Comparison of ENCODE assay signal across 1 cellular context in the genomic region with DNA sequence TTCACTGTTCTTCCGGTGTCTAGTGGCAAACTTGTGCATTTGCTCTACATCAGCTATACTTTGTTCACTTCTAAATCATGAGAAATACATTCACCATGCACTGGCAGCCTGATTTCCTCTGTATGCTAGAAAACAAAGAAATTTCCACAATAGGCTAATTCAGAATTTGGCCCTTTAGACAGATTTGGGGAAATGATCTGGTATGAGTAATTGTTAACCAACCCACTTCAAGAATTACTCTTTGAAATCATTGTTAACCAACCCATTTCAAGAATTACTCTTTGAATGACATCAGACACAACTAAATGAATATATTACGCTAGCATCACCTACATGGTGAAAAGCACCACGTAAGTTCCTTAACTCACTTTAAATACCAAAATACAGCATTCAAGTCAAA.
TF ChIP-seq lines count a peak whose summit lies in the region.

No MANE protein-coding gene starts in this region.

TF ChIP-seq in GM12878, 131 proteins besides CTCF, POLR2A, EP300 and RAD21 (continued from another document):
- TF ChIP-seq IRF3 (IDR thresholded peaks at IDR 0.05), result no peak
- no peak for TF ChIP-seq SMAD1 (IDR thresholded peaks at IDR 0.05; ENCODE audit: low read depth, partially characterized antibody)
- TF ChIP-seq ZZZ3 (IDR thresholded peaks at IDR 0.05; ENCODE audit: control insufficient read depth, insufficient read length, low read depth), result no peak
- no peak for TF ChIP-seq ETV6 (conservative IDR thresholded peaks at IDR 0.05 in 1 of 2, IDR thresholded peaks at IDR 0.05 in 1 of 2; ENCODE audit: borderline replicate concordance in 1 of 2, low read depth in 1 of 2)
- no peak for TF ChIP-seq FOXM1 (IDR thresholded peaks at IDR 0.05; ENCODE audit: low read depth, low read length)
- TF ChIP-seq, protein P1, sequence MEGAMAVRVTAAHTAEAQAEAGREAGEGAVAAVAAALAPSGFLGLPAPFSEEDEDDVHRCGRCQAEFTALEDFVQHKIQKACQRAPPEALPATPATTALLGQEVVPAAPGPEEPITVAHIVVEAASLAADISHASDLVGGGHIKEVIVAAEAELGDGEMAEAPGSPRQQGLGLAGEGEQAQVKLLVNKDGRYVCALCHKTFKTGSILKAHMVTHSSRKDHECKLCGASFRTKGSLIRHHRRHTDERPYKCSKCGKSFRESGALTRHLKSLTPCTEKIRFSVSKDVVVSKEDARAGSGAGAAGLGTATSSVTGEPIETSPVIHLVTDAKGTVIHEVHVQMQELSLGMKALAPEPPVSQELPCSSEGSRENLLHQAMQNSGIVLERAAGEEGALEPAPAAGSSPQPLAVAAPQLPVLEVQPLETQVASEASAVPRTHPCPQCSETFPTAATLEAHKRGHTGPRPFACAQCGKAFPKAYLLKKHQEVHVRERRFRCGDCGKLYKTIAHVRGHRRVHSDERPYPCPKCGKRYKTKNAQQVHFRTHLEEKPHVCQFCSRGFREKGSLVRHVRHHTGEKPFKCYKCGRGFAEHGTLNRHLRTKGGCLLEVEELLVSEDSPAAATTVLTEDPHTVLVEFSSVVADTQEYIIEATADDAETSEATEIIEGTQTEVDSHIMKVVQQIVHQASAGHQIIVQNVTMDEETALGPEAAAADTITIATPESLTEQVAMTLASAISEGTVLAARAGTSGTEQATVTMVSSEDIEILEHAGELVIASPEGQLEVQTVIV (IDR thresholded peaks at IDR 0.05; ENCODE audit: borderline replicate concordance, partially characterized antibody), result no peak
- no peak for TF ChIP-seq MYB (IDR thresholded peaks at IDR 0.05; ENCODE audit: borderline replicate concordance, low read depth, low read length)
- TF ChIP-seq RAD51 (IDR thresholded peaks at IDR 0.05), result no peak
- TF ChIP-seq EED (IDR thresholded peaks at IDR 0.05; ENCODE audit: low read depth), result no peak
- TF ChIP-seq EGR1 (IDR thresholded peaks at IDR 0.05; ENCODE audit: borderline replicate concordance in 1 of 2, low read depth in 2 of 2, low read length in 2 of 2), result no peak
- TF ChIP-seq CREB1 (IDR thresholded peaks at IDR 0.05; ENCODE audit: low read depth), result peak; percentile 54; the same call in 1 of the 2 replicates
- 0 out of 2 replicates have a peak, but pooled peaks have one; percentile 20 for TF ChIP-seq CREM (IDR thresholded peaks at IDR 0.05; ENCODE audit: low read depth)
- TF ChIP-seq FOXK2 (IDR thresholded peaks at IDR 0.05), result no peak
- TF ChIP-seq, protein P2, sequence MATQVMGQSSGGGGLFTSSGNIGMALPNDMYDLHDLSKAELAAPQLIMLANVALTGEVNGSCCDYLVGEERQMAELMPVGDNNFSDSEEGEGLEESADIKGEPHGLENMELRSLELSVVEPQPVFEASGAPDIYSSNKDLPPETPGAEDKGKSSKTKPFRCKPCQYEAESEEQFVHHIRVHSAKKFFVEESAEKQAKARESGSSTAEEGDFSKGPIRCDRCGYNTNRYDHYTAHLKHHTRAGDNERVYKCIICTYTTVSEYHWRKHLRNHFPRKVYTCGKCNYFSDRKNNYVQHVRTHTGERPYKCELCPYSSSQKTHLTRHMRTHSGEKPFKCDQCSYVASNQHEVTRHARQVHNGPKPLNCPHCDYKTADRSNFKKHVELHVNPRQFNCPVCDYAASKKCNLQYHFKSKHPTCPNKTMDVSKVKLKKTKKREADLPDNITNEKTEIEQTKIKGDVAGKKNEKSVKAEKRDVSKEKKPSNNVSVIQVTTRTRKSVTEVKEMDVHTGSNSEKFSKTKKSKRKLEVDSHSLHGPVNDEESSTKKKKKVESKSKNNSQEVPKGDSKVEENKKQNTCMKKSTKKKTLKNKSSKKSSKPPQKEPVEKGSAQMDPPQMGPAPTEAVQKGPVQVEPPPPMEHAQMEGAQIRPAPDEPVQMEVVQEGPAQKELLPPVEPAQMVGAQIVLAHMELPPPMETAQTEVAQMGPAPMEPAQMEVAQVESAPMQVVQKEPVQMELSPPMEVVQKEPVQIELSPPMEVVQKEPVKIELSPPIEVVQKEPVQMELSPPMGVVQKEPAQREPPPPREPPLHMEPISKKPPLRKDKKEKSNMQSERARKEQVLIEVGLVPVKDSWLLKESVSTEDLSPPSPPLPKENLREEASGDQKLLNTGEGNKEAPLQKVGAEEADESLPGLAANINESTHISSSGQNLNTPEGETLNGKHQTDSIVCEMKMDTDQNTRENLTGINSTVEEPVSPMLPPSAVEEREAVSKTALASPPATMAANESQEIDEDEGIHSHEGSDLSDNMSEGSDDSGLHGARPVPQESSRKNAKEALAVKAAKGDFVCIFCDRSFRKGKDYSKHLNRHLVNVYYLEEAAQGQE (IDR thresholded peaks at IDR 0.05; ENCODE audit: low read depth, low read length), result no peak
